13 cellular contexts compared by ENCODE assay signal in genomic region chr4:15043226-15043625, GRCh38. TPM values are rescaled to one million over a fixed set of nuclear protein-coding genes. Genes with fewer than 3 reads are reported as not detected.
A peak's percentile ranks its signal among the peaks of the same experiment; 100 is the strongest.
DNase-seq lines count a peak whose midpoint lies in the region; ATAC-seq and TF ChIP-seq lines count a peak whose summit lies in the region.
"Had no signal": no experiment of that assay in that cellular context is flagged by ENCODE, and none has a peak within 500 bp of the region (broad histone marks: within the 10 kb centered on the region; RNA-seq: fewer than 3 reads in every experiment).

No MANE protein-coding gene starts in this region.

- no peak overlapping the region for H3K27ac ChIP-seq in 22Rv1
- H3K27ac ChIP-seq in VCaP: no peak overlapping the region
- H3K27ac ChIP-seq: BLaER1 treated with 17β-estradiol and CSF1 and Interleukin-3, amounts not matched to agents 10 nM and 100 nM had no signal

- no peaks in the 10 kb centered on the region for H3K36me3 ChIP-seq in H7 (replicated peaks; ENCODE audit: control insufficient read depth, insufficient read depth, low read length)

- peak; percentile 46 for TF ChIP-seq CTCF in 22Rv1 (IDR thresholded peaks at IDR 0.05)
- TF ChIP-seq CTCF in VCaP (conservative IDR thresholded peaks at IDR 0.05): peak; percentile 61

- ATAC-seq in left cardiac atrium (no peak), GM18502 (IDR thresholded peaks at IDR 0.05; ENCODE audit: poor library complexity, unreplicated experiment) (no peak)

- H3K27me3 ChIP-seq in H7 (ENCODE audit: control insufficient read depth, insufficient read depth, low read length): no peaks in the 10 kb centered on the region
- H3K27me3 ChIP-seq: BLaER1 treated with 17β-estradiol and CSF1 and Interleukin-3, amounts not matched to agents 10 nM and 100 nM had no signal

- peak; percentile 10 for DNase-seq in H7
- DNase-seq in globus pallidus (ENCODE audit: low spot score): peak; percentile 79
- DNase-seq in foreskin melanocyte: no peak
- no peak for DNase-seq in SHP77 (lab: John Stamatoyannopoulos, UW)
- no peak for DNase-seq in left cardiac atrium
- DNase-seq: activated CD4-positive, alpha-beta T cell treated with anti-CD3 and anti-CD28 coated beads, Interleukin-2, amount 10 ng/mL, durations not matched to agents 7 days and 5 days; activated naive CD4-positive, alpha-beta T cell treated with anti-CD3 and anti-CD28 coated beads, Interleukin-2, amount 10 ng/mL, durations not matched to agents 7 days and 5 days; effector CD8-positive, alpha-beta T cell; NCI-H2171 treated with DMSO at 0.1 percent for 48 hours had no signal

- intact Hi-C loops in left cardiac atrium (cut with DNase I): no loop called here

- H3K4me3 ChIP-seq in H7 (ENCODE audit: insufficient read depth, low read depth, low read length): no peak overlapping the region
- H3K4me3 ChIP-seq: BLaER1 treated with 17β-estradiol and CSF1 and Interleukin-3, amounts not matched to agents 10 nM and 100 nM had no signal

RNA-seq across cellular contexts. Expression of gene CPEB2, which starts 40.9 kb away (rescaled TPM):
- total RNA-seq in H7 (2014; rRNA removed; shearing (Covaris generic)): 1.9 and 2.0 TPM in 2 replicates
- 10 to 100 TPM; 10.4 to 15.8 TPM for total RNA-seq in left cardiac atrium

Comparison
In these comparisons a context has a peak if more than half of its experiments do, and no peak if none do; other contexts are left out.
1. DNase-seq: peak in H7 (single experiment) and globus pallidus (single experiment); none in foreskin melanocyte (single experiment), SHP77 (0 of 2) and left cardiac atrium (single experiment).